16 cellular contexts compared by ENCODE assay signal in the genomic region with DNA sequence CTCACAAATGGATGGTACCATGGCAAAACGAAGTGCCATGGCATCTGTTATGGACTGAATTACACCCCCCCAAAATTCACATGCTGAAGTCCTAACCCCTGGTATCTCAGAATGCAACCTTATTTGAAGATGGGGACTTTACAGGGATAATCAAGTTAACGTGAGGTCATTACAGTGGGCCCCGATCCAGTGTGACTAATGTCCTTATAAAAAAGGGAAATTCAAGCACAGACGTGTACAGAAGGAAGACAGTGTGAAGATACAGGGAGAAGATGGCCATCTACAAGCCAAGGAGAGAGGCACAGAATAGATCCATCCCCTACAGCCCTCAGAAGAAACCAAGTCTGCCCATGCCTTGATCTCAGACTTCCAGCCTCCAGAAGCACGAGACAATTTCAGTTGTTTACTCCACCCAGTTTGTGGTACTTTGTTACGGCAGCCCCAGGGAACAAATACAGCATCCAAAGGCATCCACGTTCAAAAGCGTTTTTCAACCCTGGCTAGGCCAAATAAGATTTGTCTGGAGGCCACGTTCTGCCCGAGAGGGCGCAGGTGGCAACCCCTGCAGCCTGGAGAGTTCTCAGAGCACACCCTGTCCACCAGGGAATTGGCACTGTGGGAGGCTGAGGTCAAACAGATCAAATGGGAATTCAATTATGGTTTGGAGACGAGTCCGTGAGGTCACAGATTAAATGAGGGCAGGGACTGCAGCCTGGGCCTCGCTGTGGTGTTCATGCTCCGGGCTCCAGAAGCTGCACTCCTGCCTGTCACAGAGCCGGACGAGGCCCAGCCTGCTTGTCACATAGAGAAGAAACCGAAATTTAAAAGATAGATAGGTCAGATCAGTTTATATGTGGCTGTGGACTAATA.
"Had no signal": no experiment of that assay in that cellular context is flagged by ENCODE, and none has a peak within 500 bp of the region (broad histone marks: within the 10 kb centered on the region; RNA-seq: fewer than 3 reads in every experiment).

No MANE protein-coding gene starts in this region.

- H3K27ac Mint-ChIP-seq: activated naive CD4-positive, alpha-beta T cell treated with anti-CD3 and anti-CD28 coated beads for 36 hours; natural killer cell; stimulated activated naive CD8-positive, alpha-beta T cell treated with anti-CD3 and anti-CD28 coated beads, Interleukin-15, amount 100 ng/mL, for 72 hours had no signal

- H3K36me3 ChIP-seq: colonic mucosa, sigmoid colon, upper lobe of right lung had no signal

- H3K36me3 Mint-ChIP-seq: natural killer cell had no signal

- H3K9me3 Mint-ChIP-seq: natural killer cell had no signal

- H3K27ac ChIP-seq: colonic mucosa, sigmoid colon, testis, upper lobe of right lung had no signal

- H3K4me3 ChIP-seq: colonic mucosa, lung, sigmoid colon, testis, upper lobe of right lung had no signal

- H3K9me3 ChIP-seq: colonic mucosa, sigmoid colon, testis, upper lobe of right lung had no signal

- ATAC-seq: activated CD4-positive, CD25-positive, alpha-beta regulatory T cell treated with anti-CD3 and anti-CD28 coated beads, Interleukin-2, amount 50 U/mL, for 24 hours; left cardiac atrium; natural killer cell; stimulated activated naive CD8-positive, alpha-beta T cell treated with anti-CD3 and anti-CD28 coated beads, Interleukin-15, amount 100 ng/mL, for 72 hours; upper lobe of right lung had no signal

- H3K27me3 ChIP-seq: colonic mucosa, sigmoid colon, testis, upper lobe of right lung had no signal

- DNase-seq: activated CD4-positive, alpha-beta T cell treated with anti-CD3 and anti-CD28 coated beads, Interleukin-2, amount 50 U/mL, for 48 hours; activated naive CD4-positive, alpha-beta T cell treated with anti-CD3 and anti-CD28 coated beads for 36 hours; caudate nucleus; colonic mucosa; effector memory CD4-positive, alpha-beta T cell; hypothalamus; left cardiac atrium; natural killer cell; nucleus accumbens; sigmoid colon; stimulated activated CD4-positive, alpha-beta T cell treated with anti-CD3 and anti-CD28 coated beads, Interleukin-2, amount 100 ng/mL, for 48 hours; stimulated activated naive CD8-positive, alpha-beta T cell treated with anti-CD3 and anti-CD28 coated beads, Interleukin-15, amount 100 ng/mL, for 72 hours; testis; upper lobe of right lung had no signal

- H3K4me3 Mint-ChIP-seq: activated naive CD4-positive, alpha-beta T cell treated with anti-CD3 and anti-CD28 coated beads for 36 hours; natural killer cell; stimulated activated naive CD8-positive, alpha-beta T cell treated with anti-CD3 and anti-CD28 coated beads, Interleukin-15, amount 100 ng/mL, for 72 hours had no signal

- H3K4me1 ChIP-seq: colonic mucosa, sigmoid colon, testis, upper lobe of right lung had no signal

- H3K27me3 Mint-ChIP-seq: stimulated activated naive CD8-positive, alpha-beta T cell treated with anti-CD3 and anti-CD28 coated beads, Interleukin-15, amount 100 ng/mL, for 72 hours had no signal
